8 cellular contexts compared by ENCODE assay signal in genomic region chr12:79692249-79692619, GRCh38. TPM values are rescaled to one million over a fixed set of nuclear protein-coding genes. Genes with fewer than 3 reads are reported as not detected.
A peak's percentile ranks its signal among the peaks of the same experiment; 100 is the strongest.
DNase-seq lines count a peak whose midpoint lies in the region; ATAC-seq and TF ChIP-seq lines count a peak whose summit lies in the region.
"Had no signal": no experiment of that assay in that cellular context is flagged by ENCODE, and none has a peak within 500 bp of the region (broad histone marks: within the 10 kb centered on the region; RNA-seq: fewer than 3 reads in every experiment).

No MANE protein-coding gene starts in this region.

- H3K36me3 ChIP-seq in HUES6 (ENCODE audit: control insufficient read depth, insufficient read depth, low read length) (no peaks in the 10 kb centered on the region), ascending aorta (no peaks in the 10 kb centered on the region), iPS-20b (ENCODE audit: insufficient read depth, low read depth, low read length) (peaks cover 3% of the 10 kb centered on the region), suprapubic skin (no peaks in the 10 kb centered on the region)

- H3K9me3 ChIP-seq in HUES6 (ENCODE audit: control insufficient read depth, insufficient read depth, low read depth, low read length): no peaks in the 10 kb centered on the region
- H3K9me3 ChIP-seq in ascending aorta: no peaks in the 10 kb centered on the region
- H3K9me3 ChIP-seq in iPS-20b (ENCODE audit: insufficient read depth, low read depth, low read length): no peaks in the 10 kb centered on the region
- H3K9me3 ChIP-seq in suprapubic skin: no peaks in the 10 kb centered on the region

- WGBS in suprapubic skin: 54% methylated on average over 4 of the region's 4 CpGs

- DNase-seq in ascending aorta (ENCODE audit: low spot score in 2 of 2) (no peak), suprapubic skin (ENCODE audit: low spot score in 2 of 2) (no peak), GM03348 (ENCODE audit: low spot score) (no peak)
- DNase-seq: activated CD4-positive, alpha-beta T cell treated with anti-CD3 and anti-CD28 coated beads for 4 hours had no signal

- H3K27ac ChIP-seq in HUES6 (ENCODE audit: low read depth, low read length): peak overlapping the region; percentile 10; the same call in 1 of the 2 replicates
- peak overlapping the region; percentile 93 to 99 for H3K27ac ChIP-seq in ascending aorta
- no peak overlapping the region for H3K27ac ChIP-seq in iPS-20b (ENCODE audit: low read length)
- H3K27ac ChIP-seq in suprapubic skin: peak overlapping the region; percentile 93

- no peak for TF ChIP-seq EP300 in suprapubic skin (IDR thresholded peaks at IDR 0.05)

- no peaks in the 10 kb centered on the region for H3K27me3 ChIP-seq in HUES6 (ENCODE audit: control insufficient read depth, insufficient read depth, low read length)
- no peaks in the 10 kb centered on the region for H3K27me3 ChIP-seq in ascending aorta
- no peaks in the 10 kb centered on the region; the same call in 1 of the 2 replicates for H3K27me3 ChIP-seq in iPS-20b (ENCODE audit: insufficient read depth, low read length)
- no peaks in the 10 kb centered on the region for H3K27me3 ChIP-seq in suprapubic skin

- TF ChIP-seq CTCF in ascending aorta (IDR thresholded peaks at IDR 0.05) (no peak), suprapubic skin (IDR thresholded peaks at IDR 0.05) (no peak)

- H3K4me1 ChIP-seq in HUES6 (ENCODE audit: control insufficient read depth, insufficient read depth, low read length) (peaks cover 17% of the 10 kb centered on the region), ascending aorta (peaks cover 0 to 7% of the 10 kb centered on the region in 2 donors), iPS-20b (ENCODE audit: insufficient read depth, low read length) (peaks cover 14% of the 10 kb centered on the region; the same call in 1 of the 2 replicates), suprapubic skin (peaks cover 37% of the 10 kb centered on the region)

- intact Hi-C loops in ascending aorta (cut with DNase I): loop anchor here (5.0 to 10.0 kb wide), 5 partner anchors 45 to 495 kb away; partner anchors contain the start of gene PPP1R12A

- no peak for TF ChIP-seq POLR2A in suprapubic skin (IDR thresholded peaks at IDR 0.05)

- H3K9ac ChIP-seq in HUES6 (ENCODE audit: low read length) (peak overlapping the region; percentile 63), iPS-20b (ENCODE audit: low read depth, low read length) (peak overlapping the region; percentile 84)

- no peak for ATAC-seq in HG03378 (IDR thresholded peaks at IDR 0.05; ENCODE audit: unreplicated experiment)
- ATAC-seq in GM21576 (IDR thresholded peaks at IDR 0.05; ENCODE audit: unreplicated experiment): no peak

- peak overlapping the region; percentile 64 for H3K4me3 ChIP-seq in HUES6 (ENCODE audit: low read depth, low read length)
- H3K4me3 ChIP-seq in ascending aorta: peak overlapping the region; percentile 96 to 99
- peak overlapping the region; percentile 78 for H3K4me3 ChIP-seq in iPS-20b (ENCODE audit: low read length)
- peak overlapping the region; percentile 85 for H3K4me3 ChIP-seq in suprapubic skin

RNA-seq across cellular contexts. Expression of gene PAWR, which starts 1.5 kb away (rescaled TPM):
- 75.4 TPM for total RNA-seq in ascending aorta
- total RNA-seq in suprapubic skin: 100 to 1,000 TPM in 1 of 4 donors, 10 to 100 TPM in 3; 57.5 to 109 (median 63.0) TPM
